In the genomic region with DNA sequence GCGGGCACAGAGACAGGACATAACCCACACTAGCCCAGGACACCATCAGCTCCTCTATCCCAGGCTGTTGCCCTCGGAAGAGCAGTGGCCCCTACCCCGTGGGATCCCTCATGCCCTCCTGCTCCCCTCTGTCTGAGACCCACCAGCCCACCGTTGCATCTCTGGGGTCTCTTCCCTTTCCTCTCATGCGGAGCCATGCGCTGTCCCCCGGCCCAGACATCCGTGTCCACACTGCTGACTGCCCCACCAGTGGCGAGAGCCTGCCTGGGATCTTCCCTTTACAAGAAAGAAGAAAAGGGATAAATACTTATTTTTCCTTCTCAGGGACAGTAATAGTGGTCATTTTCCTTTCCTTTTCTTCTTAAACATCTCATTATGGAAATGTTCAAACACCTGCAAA, we compare ENCODE assay signal across 26 cellular contexts.
A peak's percentile ranks its signal among the peaks of the same experiment; 100 is the strongest.
DNase-seq lines count a peak whose midpoint lies in the region; ATAC-seq and TF ChIP-seq lines count a peak whose summit lies in the region.
"Had no signal": no experiment of that assay in that cellular context is flagged by ENCODE, and none has a peak within 500 bp of the region (broad histone marks: within the 10 kb centered on the region; RNA-seq: fewer than 3 reads in every experiment).

No MANE protein-coding gene starts in this region.

- H3K4me1 ChIP-seq in colonic mucosa = no peaks in the 10 kb centered on the region
- H3K4me1 ChIP-seq: A549, Caco-2 had no signal

- H3K36me3 ChIP-seq in colonic mucosa = no peaks in the 10 kb centered on the region
- H3K36me3 ChIP-seq: MG63 had no signal

- peak; percentile 6 for ATAC-seq in stimulated activated naive CD8-positive, alpha-beta T cell treated with anti-CD3 and anti-CD28 coated beads, Interleukin-15, amount 100 ng/mL, for 72 hours
- ATAC-seq in stimulated activated naive CD8-positive, alpha-beta T cell treated with anti-CD3 and anti-CD28 coated beads, Interleukin-15, Interleukin-2, amounts not matched to agents 100 U/mL and 50 U/mL, for 24 hours = no peak
- ATAC-seq in stimulated activated memory B cell treated with anti-CD40 and anti-IgM and Interleukin-4, amounts not matched to agents 10 μg/mL and 1 μg/mL and 100 μg/mL, for 72 hours = peak; percentile 32
- ATAC-seq in GM21528 (IDR thresholded peaks at IDR 0.05; ENCODE audit: low FRiP score, unreplicated experiment) = no peak
- ATAC-seq: CD8-positive, alpha-beta T cell had no signal

- H3K4me3 Mint-ChIP-seq in stimulated activated naive CD8-positive, alpha-beta T cell treated with anti-CD3 and anti-CD28 coated beads, Interleukin-15, amount 100 ng/mL, for 72 hours = no peak overlapping the region
- no peak overlapping the region for H3K4me3 Mint-ChIP-seq in nephron progenitor cell
- no peak overlapping the region for H3K4me3 Mint-ChIP-seq in stimulated activated memory B cell treated with anti-CD40 and anti-IgM and Interleukin-4, amounts not matched to agents 10 μg/mL and 1 μg/mL and 100 μg/mL, for 72 hours
- H3K4me3 Mint-ChIP-seq: CD8-positive, alpha-beta T cell had no signal

- no peaks in the 10 kb centered on the region for H3K27me3 Mint-ChIP-seq in stimulated activated naive CD8-positive, alpha-beta T cell treated with anti-CD3 and anti-CD28 coated beads, Interleukin-15, amount 100 ng/mL, for 72 hours
- H3K27me3 Mint-ChIP-seq in nephron progenitor cell (ENCODE audit: low read depth, poor library complexity) = peaks cover 5% of the 10 kb centered on the region
- peaks cover 35% of the 10 kb centered on the region for H3K27me3 Mint-ChIP-seq in stimulated activated memory B cell treated with anti-CD40 and anti-IgM and Interleukin-4, amounts not matched to agents 10 μg/mL and 1 μg/mL and 100 μg/mL, for 72 hours

- H3K9me3 ChIP-seq in colonic mucosa = no peaks in the 10 kb centered on the region
- H3K9me3 ChIP-seq: A549, Caco-2, MG63 had no signal

- no peak overlapping the region for H3K27ac ChIP-seq in colonic mucosa
- H3K27ac ChIP-seq: A549, C4-2B, PC-9 had no signal

- intact Hi-C loops in colonic mucosa (cut with DNase I) = no loop called here

- H3K27ac Mint-ChIP-seq in stimulated activated naive CD8-positive, alpha-beta T cell treated with anti-CD3 and anti-CD28 coated beads, Interleukin-15, amount 100 ng/mL, for 72 hours = no peak overlapping the region
- peak overlapping the region; percentile 20 for H3K27ac Mint-ChIP-seq in nephron progenitor cell
- no peak overlapping the region for H3K27ac Mint-ChIP-seq in stimulated activated memory B cell treated with anti-CD40 and anti-IgM and Interleukin-4, amounts not matched to agents 10 μg/mL and 1 μg/mL and 100 μg/mL, for 72 hours
- H3K27ac Mint-ChIP-seq: CD8-positive, alpha-beta T cell had no signal

- no peak overlapping the region for H3K9ac ChIP-seq in colonic mucosa (ENCODE audit: low read depth in 2 of 2, low read length in 2 of 2)

- no peaks in the 10 kb centered on the region for H3K4me1 Mint-ChIP-seq in stimulated activated naive CD8-positive, alpha-beta T cell treated with anti-CD3 and anti-CD28 coated beads, Interleukin-15, amount 100 ng/mL, for 72 hours
- H3K4me1 Mint-ChIP-seq in nephron progenitor cell = peaks cover 50% of the 10 kb centered on the region
- no peaks in the 10 kb centered on the region for H3K4me1 Mint-ChIP-seq in stimulated activated memory B cell treated with anti-CD40 and anti-IgM and Interleukin-4, amounts not matched to agents 10 μg/mL and 1 μg/mL and 100 μg/mL, for 72 hours

- H3K36me3 Mint-ChIP-seq in nephron progenitor cell (ENCODE audit: low read depth) = no peaks in the 10 kb centered on the region
- no peaks in the 10 kb centered on the region for H3K36me3 Mint-ChIP-seq in stimulated activated memory B cell treated with anti-CD40 and anti-IgM and Interleukin-4, amounts not matched to agents 10 μg/mL and 1 μg/mL and 100 μg/mL, for 72 hours
- H3K36me3 Mint-ChIP-seq: CD8-positive, alpha-beta T cell had no signal

- TF ChIP-seq CTCF in nephron progenitor cell (IDR thresholded peaks at IDR 0.05) = no peak
- TF ChIP-seq CTCF in colonic mucosa (IDR thresholded peaks at IDR 0.05) = no peak

- no peaks in the 10 kb centered on the region for H3K9me3 Mint-ChIP-seq in stimulated activated naive CD8-positive, alpha-beta T cell treated with anti-CD3 and anti-CD28 coated beads, Interleukin-15, amount 100 ng/mL, for 72 hours
- H3K9me3 Mint-ChIP-seq in nephron progenitor cell = no peaks in the 10 kb centered on the region
- no peaks in the 10 kb centered on the region for H3K9me3 Mint-ChIP-seq in stimulated activated memory B cell treated with anti-CD40 and anti-IgM and Interleukin-4, amounts not matched to agents 10 μg/mL and 1 μg/mL and 100 μg/mL, for 72 hours
- H3K9me3 Mint-ChIP-seq: CD8-positive, alpha-beta T cell had no signal

- H3K27me3 ChIP-seq in colonic mucosa = no peaks in the 10 kb centered on the region

- H3K4me3 ChIP-seq in colonic mucosa = no peak overlapping the region
- H3K4me3 ChIP-seq: A549, MG63, PC-9 had no signal

- DNase-seq in stimulated activated naive CD8-positive, alpha-beta T cell treated with anti-CD3 and anti-CD28 coated beads, Interleukin-15, amount 100 ng/mL, for 72 hours = no peak
- DNase-seq in stimulated activated naive CD8-positive, alpha-beta T cell treated with anti-CD3 and anti-CD28 coated beads, Interleukin-15, Interleukin-2, amounts not matched to agents 100 U/mL and 50 U/mL, for 24 hours = no peak
- no peak for DNase-seq in nephron progenitor cell
- no peak for DNase-seq in colonic mucosa
- DNase-seq in NCI-H2107 (lab: John Stamatoyannopoulos, UW) = no peak
- DNase-seq: AML-193; CD8-positive, alpha-beta T cell; DMS79 treated with DMSO at 0.1 percent for 48 hours; GF-D8; GOT3; HCEC 1CT; KG1; MG63; NCI-H1105 treated with DMSO at 0.1 percent for 48 hours; NCI-H146; NCI-H2029; NCI-H446 treated with DMSO at 0.1 percent for 48 hours; NCI-H526; PC-9; RPMI8226; SHP77 treated with DMSO at 0.1 percent for 48 hours had no signal

Comparison
In these comparisons a context has a peak if more than half of its experiments do, and no peak if none do; other contexts are left out.
1. ATAC-seq: peak in stimulated activated naive CD8-positive, alpha-beta T cell treated with anti-CD3 and anti-CD28 coated beads, Interleukin-15, amount 100 ng/mL, for 72 hours (single experiment) and stimulated activated memory B cell treated with anti-CD40 and anti-IgM and Interleukin-4, amounts not matched to agents 10 μg/mL and 1 μg/mL and 100 μg/mL, for 72 hours (single experiment); none in stimulated activated naive CD8-positive, alpha-beta T cell treated with anti-CD3 and anti-CD28 coated beads, Interleukin-15, Interleukin-2, amounts not matched to agents 100 U/mL and 50 U/mL, for 24 hours (single experiment) and GM21528 (single experiment).